8 cellular contexts compared by ENCODE assay signal in the genomic region with DNA sequence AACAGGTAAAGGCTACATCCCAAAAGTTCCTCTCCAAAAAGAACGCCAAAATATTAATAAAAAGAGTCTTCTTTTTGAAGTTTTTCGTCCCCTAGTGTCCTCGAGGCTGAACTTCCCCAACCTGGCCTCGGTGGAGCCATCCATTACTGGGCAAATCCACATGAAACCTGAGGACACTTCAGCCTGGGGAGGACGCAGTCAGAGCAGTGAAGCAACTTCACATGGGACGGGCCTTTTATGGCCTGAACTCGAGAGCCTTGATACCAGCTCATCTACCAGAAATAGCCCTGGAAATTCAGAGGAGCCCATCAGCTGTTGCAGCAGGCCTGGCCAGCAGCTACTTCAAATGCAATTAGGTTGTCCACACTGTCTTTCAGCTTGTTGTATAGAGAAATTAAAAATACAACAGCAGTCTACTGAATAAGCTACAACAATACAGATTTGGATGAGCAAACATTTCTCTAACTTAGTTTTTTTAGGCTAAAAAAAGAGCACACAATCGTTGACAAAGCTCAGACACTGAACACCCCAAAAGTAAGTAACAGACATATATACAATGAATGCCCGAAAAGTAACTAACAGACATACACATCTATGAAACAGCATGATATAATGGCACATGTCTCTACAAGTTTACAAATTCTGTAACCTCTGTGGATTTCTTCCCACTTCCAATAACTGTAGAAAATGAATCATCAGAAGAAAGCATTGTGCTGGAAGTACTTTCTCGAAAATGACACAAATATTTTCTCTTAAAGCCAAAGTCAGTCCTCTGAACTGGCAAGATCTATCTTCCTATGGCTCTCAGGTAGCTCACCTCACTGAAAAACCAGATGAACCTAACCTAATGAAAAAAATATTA. TPM values are rescaled to one million over a fixed set of nuclear protein-coding genes. Genes with fewer than 3 reads are reported as not detected.
DNase-seq lines count a peak whose midpoint lies in the region; ATAC-seq and TF ChIP-seq lines count a peak whose summit lies in the region.

A gene with protein sequence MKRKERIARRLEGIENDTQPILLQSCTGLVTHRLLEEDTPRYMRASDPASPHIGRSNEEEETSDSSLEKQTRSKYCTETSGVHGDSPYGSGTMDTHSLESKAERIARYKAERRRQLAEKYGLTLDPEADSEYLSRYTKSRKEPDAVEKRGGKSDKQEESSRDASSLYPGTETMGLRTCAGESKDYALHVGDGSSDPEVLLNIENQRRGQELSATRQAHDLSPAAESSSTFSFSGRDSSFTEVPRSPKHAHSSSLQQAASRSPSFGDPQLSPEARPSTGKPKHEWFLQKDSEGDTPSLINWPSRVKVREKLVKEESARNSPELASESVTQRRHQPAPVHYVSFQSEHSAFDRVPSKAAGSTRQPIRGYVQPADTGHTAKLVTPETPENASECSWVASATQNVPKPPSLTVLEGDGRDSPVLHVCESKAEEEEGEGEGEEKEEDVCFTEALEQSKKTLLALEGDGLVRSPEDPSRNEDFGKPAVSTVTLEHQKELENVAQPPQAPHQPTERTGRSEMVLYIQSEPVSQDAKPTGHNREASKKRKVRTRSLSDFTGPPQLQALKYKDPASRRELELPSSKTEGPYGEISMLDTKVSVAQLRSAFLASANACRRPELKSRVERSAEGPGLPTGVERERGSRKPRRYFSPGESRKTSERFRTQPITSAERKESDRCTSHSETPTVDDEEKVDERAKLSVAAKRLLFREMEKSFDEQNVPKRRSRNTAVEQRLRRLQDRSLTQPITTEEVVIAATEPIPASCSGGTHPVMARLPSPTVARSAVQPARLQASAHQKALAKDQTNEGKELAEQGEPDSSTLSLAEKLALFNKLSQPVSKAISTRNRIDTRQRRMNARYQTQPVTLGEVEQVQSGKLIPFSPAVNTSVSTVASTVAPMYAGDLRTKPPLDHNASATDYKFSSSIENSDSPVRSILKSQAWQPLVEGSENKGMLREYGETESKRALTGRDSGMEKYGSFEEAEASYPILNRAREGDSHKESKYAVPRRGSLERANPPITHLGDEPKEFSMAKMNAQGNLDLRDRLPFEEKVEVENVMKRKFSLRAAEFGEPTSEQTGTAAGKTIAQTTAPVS (N-terminal part only) (minus strand): TSS at position 208 of the 862 bp plus-strand sequence. CDS start 79,913 bp downstream, outside the sequence.

- H3K4me1 Mint-ChIP-seq in central memory CD8-positive, alpha-beta T cell = peaks cover 47% of the 10 kb centered on the region

- no peaks in the 10 kb centered on the region for H3K9me3 Mint-ChIP-seq in central memory CD8-positive, alpha-beta T cell

- TF ChIP-seq POLR2A in suprapubic skin (IDR thresholded peaks at IDR 0.05) = no peak

- H3K4me1 ChIP-seq in suprapubic skin = peaks cover 54% of the 10 kb centered on the region

- 22% methylated on average over 10 of the region's 10 CpGs for WGBS in suprapubic skin

- peaks cover 6% of the 10 kb centered on the region for H3K36me3 Mint-ChIP-seq in central memory CD8-positive, alpha-beta T cell (ENCODE audit: insufficient read depth)

- H3K27ac ChIP-seq in suprapubic skin = peak within 1 kb of the TSS; percentile 87

- H3K27me3 Mint-ChIP-seq in central memory CD8-positive, alpha-beta T cell = no peaks in the 10 kb centered on the region

- H3K9me3 ChIP-seq in suprapubic skin = no peaks in the 10 kb centered on the region

- ATAC-seq in HG03139 (IDR thresholded peaks at IDR 0.05; ENCODE audit: unreplicated experiment) = peak; percentile 8
- no peak for ATAC-seq in central memory CD8-positive, alpha-beta T cell (replicated peaks; ENCODE audit: extremely low read depth, poor library complexity, severe bottlenecking)

- H3K27me3 ChIP-seq in kidney epithelial cell (ENCODE audit: control insufficient read depth, insufficient read depth, low read length) (no peaks in the 10 kb centered on the region), suprapubic skin (no peaks in the 10 kb centered on the region)

- peak within 1 kb of the TSS; percentile 31 for H3K4me3 Mint-ChIP-seq in central memory CD8-positive, alpha-beta T cell

- H3K4me3 ChIP-seq in kidney epithelial cell (ENCODE audit: low read depth, low read length) = peak within 1 kb of the TSS; percentile 23
- H3K4me3 ChIP-seq in suprapubic skin = peak within 1 kb of the TSS; percentile 19

- peak within 1 kb of the TSS; percentile 92 for H3K27ac Mint-ChIP-seq in central memory CD8-positive, alpha-beta T cell (ENCODE audit: low read depth)

- peak; percentile 73 for DNase-seq in AG20443 (ENCODE audit: low spot score)
- no peak for DNase-seq in central memory CD8-positive, alpha-beta T cell (ENCODE audit: low spot score in 2 of 2)
- no peak for DNase-seq in kidney epithelial cell (ENCODE audit: low read depth)
- peak; percentile 84 to 86 for DNase-seq in suprapubic skin (ENCODE audit: low spot score in 2 of 2)
- DNase-seq in COR-L47 (lab: John Stamatoyannopoulos, UW) = no peak
- DNase-seq in NCI-H1048 (lab: John Stamatoyannopoulos, UW) = no peak
- no peak for DNase-seq in OCI-M1 (lab: John Stamatoyannopoulos, UW)

- TF ChIP-seq EP300 in suprapubic skin (IDR thresholded peaks at IDR 0.05) = peak; percentile 17

- TF ChIP-seq CTCF in kidney epithelial cell (IDR thresholded peaks at IDR 0.05; ENCODE audit: insufficient read depth, low read length, poor library complexity, severe bottlenecking) (no peak), suprapubic skin (IDR thresholded peaks at IDR 0.05) (no peak)

- H3K36me3 ChIP-seq in kidney epithelial cell (ENCODE audit: control insufficient read depth, insufficient read depth, low read length) (no peaks in the 10 kb centered on the region), suprapubic skin (no peaks in the 10 kb centered on the region)

RNA-seq across cellular contexts. Expression of the gene that starts here (rescaled TPM):
- total RNA-seq in kidney epithelial cell (67.0 and 72.1 TPM in 2 replicates), suprapubic skin (100 to 1,000 TPM in 1 of 4 donors, 10 to 100 TPM in 3; 52.9 to 129 (median 72.1) TPM)

Comparison
In these comparisons a context has a peak if more than half of its experiments do, and no peak if none do; other contexts are left out.
1. DNase-seq: peak in AG20443 (single experiment) and suprapubic skin (2 of 2); none in central memory CD8-positive, alpha-beta T cell (0 of 2), kidney epithelial cell (single experiment), COR-L47 (single experiment), NCI-H1048 (single experiment) and OCI-M1 (single experiment).